In the genomic region with DNA sequence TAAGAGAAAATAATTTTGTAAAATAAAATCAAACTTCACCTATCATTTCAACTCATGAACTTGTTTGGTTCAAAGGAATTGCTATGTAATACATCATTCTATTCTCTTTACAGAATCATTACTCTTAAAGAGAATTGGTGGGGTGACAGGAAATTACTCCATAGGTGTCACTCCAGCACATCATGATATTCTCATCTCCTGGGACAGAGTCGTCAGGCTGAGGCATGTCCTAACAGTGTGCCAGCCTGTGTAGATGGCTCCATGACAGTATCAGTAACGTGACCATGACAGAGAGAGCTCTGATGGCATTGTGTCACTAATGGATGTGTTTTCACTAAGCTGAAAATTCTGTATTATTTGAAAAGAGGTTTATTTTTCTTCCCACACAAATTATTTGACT, we compare ENCODE assay signal across 12 cellular contexts. TPM values are rescaled to one million over a fixed set of nuclear protein-coding genes. Genes with fewer than 3 reads are reported as not detected.
DNase-seq lines count a peak whose midpoint lies in the region; ATAC-seq and TF ChIP-seq lines count a peak whose summit lies in the region.
"Had no signal": no experiment of that assay in that cellular context is flagged by ENCODE, and none has a peak within 500 bp of the region (broad histone marks: within the 10 kb centered on the region; RNA-seq: fewer than 3 reads in every experiment).

No MANE protein-coding gene starts in this region.

- no peak for ATAC-seq in GM18502 (IDR thresholded peaks at IDR 0.05; ENCODE audit: poor library complexity, unreplicated experiment)

- intact Hi-C loops in uterus (cut with DNase I; ENCODE audit: low total_unique reads) = no loop called here

- H2AFZ ChIP-seq in neural cell (ENCODE audit: low read depth, low read length) = no peak overlapping the region

- no peak overlapping the region for H3K4me2 ChIP-seq in neural cell (ENCODE audit: low read length)

- DNase-seq in ELR (ENCODE audit: low read depth) (peak; percentile 41), NCI-H526 treated with DMSO at 0.1 percent for 48 hours (lab: John Stamatoyannopoulos, UW) (peak; percentile 40), epithelial cell of esophagus (ENCODE audit: low read depth) (peak; percentile 83), AG08395 (ENCODE audit: low spot score) (no peak), uterus (no peak)
- no peak for DNase-seq in activated CD4-positive, CD25-positive, alpha-beta regulatory T cell (lab: John Stamatoyannopoulos, UW)
- DNase-seq: activated CD4-positive, alpha-beta memory T cell treated with anti-CD3 and anti-CD28 coated beads for 36 hours; DMS79; NCI-H1105; upper lobe of right lung had no signal

- H3F3A ChIP-seq in neural cell (ENCODE audit: insufficient read depth, low read length, poor library complexity, severe bottlenecking) = no peaks in the 10 kb centered on the region

- H3K9ac ChIP-seq in neural cell (ENCODE audit: low read length) = no peak overlapping the region

- H3K9me2 ChIP-seq in neural cell (ENCODE audit: insufficient read depth, low read length) = no peaks in the 10 kb centered on the region

- peak; percentile 96 for TF ChIP-seq EP300 in neural cell (conservative IDR thresholded peaks at IDR 0.05; ENCODE audit: poor library complexity, severe bottlenecking)

- TF ChIP-seq RAD21 in neural cell (conservative IDR thresholded peaks at IDR 0.05) = no peak

- H3K4me3 ChIP-seq in epithelial cell of esophagus (ENCODE audit: low read length) = no peak overlapping the region
- H3K4me3 ChIP-seq in neural cell (ENCODE audit: low read length) = no peak overlapping the region
- H3K4me3 ChIP-seq in uterus = no peak overlapping the region
- H3K4me3 ChIP-seq: upper lobe of right lung had no signal

- H3K36me3 ChIP-seq in neural cell (ENCODE audit: insufficient read depth, low read length) = no peaks in the 10 kb centered on the region
- H3K36me3 ChIP-seq in uterus = no peaks in the 10 kb centered on the region
- H3K36me3 ChIP-seq: upper lobe of right lung had no signal

- TF ChIP-seq CTCF in epithelial cell of esophagus (IDR thresholded peaks at IDR 0.05; ENCODE audit: insufficient read depth, low read depth, low read length, missing control alignments) = no peak
- TF ChIP-seq CTCF in neural cell (IDR thresholded peaks at IDR 0.05; ENCODE audit: poor library complexity, severe bottlenecking) = no peak
- no peak for TF ChIP-seq CTCF in uterus (IDR thresholded peaks at IDR 0.05)

- H3K27ac ChIP-seq in neural cell (ENCODE audit: low read length) (no peak overlapping the region), uterus (no peak overlapping the region)
- H3K27ac ChIP-seq: upper lobe of right lung had no signal

- H3K27me3 ChIP-seq in neural cell (ENCODE audit: insufficient read depth, low read depth, low read length) (no peaks in the 10 kb centered on the region), uterus (no peaks in the 10 kb centered on the region)
- H3K27me3 ChIP-seq: upper lobe of right lung had no signal

- no peaks in the 10 kb centered on the region for H3K9me3 ChIP-seq in neural cell (ENCODE audit: low read length)
- H3K9me3 ChIP-seq in uterus = no peaks in the 10 kb centered on the region
- H3K9me3 ChIP-seq: upper lobe of right lung had no signal

- no peak for TF ChIP-seq POLR2A in uterus (IDR thresholded peaks at IDR 0.05)

- H4K20me1 ChIP-seq in neural cell (ENCODE audit: insufficient read depth) = no peaks in the 10 kb centered on the region

- no peaks in the 10 kb centered on the region for H3K4me1 ChIP-seq in uterus

- no peaks in the 10 kb centered on the region for H3K79me2 ChIP-seq in neural cell (replicated peaks; ENCODE audit: insufficient read depth, low read length)

TF ChIP-seq in neural cell, 6 proteins besides CTCF, POLR2A, EP300 and RAD21:
- TF ChIP-seq REST (IDR thresholded peaks at IDR 0.05; ENCODE audit: borderline replicate concordance) = no peak
- TF ChIP-seq POLR2AphosphoS5 (IDR thresholded peaks at IDR 0.05) = peak; percentile 91
- TF ChIP-seq MXI1 (conservative IDR thresholded peaks at IDR 0.05; ENCODE audit: poor library complexity, severe bottlenecking) = no peak
- TF ChIP-seq SMC3 (conservative IDR thresholded peaks at IDR 0.05; ENCODE audit: poor library complexity) = no peak
- TF ChIP-seq EZH2 (IDR thresholded peaks at IDR 0.05; ENCODE audit: borderline replicate concordance, insufficient read depth, low read length, poor library complexity, severe bottlenecking) = no peak

RNA-seq across cellular contexts. Expression of gene SPATS2L, which starts 13.9 kb away (rescaled TPM):
- polyA plus RNA-seq in neural cell = 8.5 and 10.3 TPM in 2 replicates
- polyA minus RNA-seq in neural cell = 11.2 and 12.4 TPM in 2 replicates
- 10 to 100 TPM; 20.6 to 99.3 (median 73.1) TPM for total RNA-seq in uterus

Comparison
In these comparisons a context has a peak if more than half of its experiments do, and no peak if none do; other contexts are left out.
1. DNase-seq: peak in ELR (single experiment), NCI-H526 treated with DMSO at 0.1 percent for 48 hours (single experiment) and epithelial cell of esophagus (single experiment); none in activated CD4-positive, CD25-positive, alpha-beta regulatory T cell (0 of 4), AG08395 (single experiment) and uterus (0 of 2).